ENCODE assay signal across 8 cellular contexts in the genomic region with DNA sequence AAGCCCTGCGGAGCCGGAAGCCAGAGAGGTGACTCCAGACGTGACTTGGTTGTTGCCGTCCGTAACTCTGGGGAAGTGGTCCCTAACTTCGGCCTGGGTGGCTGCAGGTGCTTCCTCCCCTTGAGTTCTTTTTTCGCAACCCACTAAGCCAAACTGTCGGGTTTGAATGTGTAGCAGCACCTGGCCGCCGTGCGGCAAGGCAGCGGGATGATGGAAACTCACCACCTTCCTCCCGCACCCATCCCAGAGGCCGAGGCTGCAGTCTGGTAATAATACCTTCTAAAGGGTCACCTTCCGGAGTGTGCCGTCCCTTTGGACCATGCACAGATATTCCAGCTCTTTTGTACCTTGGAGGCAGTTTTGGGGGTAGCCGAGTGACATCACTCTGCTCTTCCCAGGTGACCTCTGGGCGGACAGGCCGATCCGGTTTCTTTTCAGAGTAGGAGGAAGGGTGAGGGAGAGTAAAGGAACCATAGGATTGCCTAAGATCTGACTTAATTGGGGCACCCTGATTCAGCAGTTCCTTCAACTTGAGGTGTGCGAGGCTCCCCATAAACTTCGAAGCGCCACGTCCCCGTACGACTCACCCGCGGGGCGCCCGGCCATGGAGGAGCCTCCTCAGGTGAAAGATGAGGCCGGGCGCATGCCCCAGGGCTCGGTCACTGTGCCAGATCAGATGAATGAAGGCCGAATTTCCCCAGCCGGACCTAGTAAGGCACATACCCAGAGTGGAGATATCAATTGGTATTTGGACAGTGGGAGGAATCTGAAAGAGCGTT. TPM values are rescaled to one million over a fixed set of nuclear protein-coding genes. Genes with fewer than 3 reads are reported as not detected.
A peak's percentile ranks its signal among the peaks of the same experiment; 100 is the strongest.
DNase-seq lines count a peak whose midpoint lies in the region; ATAC-seq and TF ChIP-seq lines count a peak whose summit lies in the region.

No MANE protein-coding gene starts in this region.

- in situ Hi-C loops in HAP-1 (cut with MboI; ENCODE audit: low sequenced_read_pairs) = no loop called here

- TF ChIP-seq CTCF in GM12865 (IDR thresholded peaks at IDR 0.05; ENCODE audit: insufficient read depth, low read depth, low read length, missing control alignments) = no peak
- TF ChIP-seq CTCF in upper lobe of left lung (IDR thresholded peaks at IDR 0.05) = no peak

- WGBS in upper lobe of left lung, 2 donors = 13 to 18% methylated on average over 28 to 31 of the region's 36 CpGs

- peaks cover 19% of the 10 kb centered on the region for H3K4me1 ChIP-seq in HAP-1
- peaks cover 9% of the 10 kb centered on the region for H3K4me1 ChIP-seq in iPS-18a (ENCODE audit: control insufficient read depth, low read depth, low read length)
- H3K4me1 ChIP-seq in upper lobe of left lung = peaks cover 0 to 4% (median 1%) of the 10 kb centered on the region in 4 donors

- TF ChIP-seq POLR2A in upper lobe of left lung (IDR thresholded peaks at IDR 0.05) = no peak

- H3K9me3 ChIP-seq in HAP-1 = no peaks in the 10 kb centered on the region
- no peaks in the 10 kb centered on the region for H3K9me3 ChIP-seq in iPS-18a (ENCODE audit: control insufficient read depth, low read depth, low read length)
- H3K9me3 ChIP-seq in upper lobe of left lung = no peaks in the 10 kb centered on the region

- peaks cover 55% of the 10 kb centered on the region for H3K27me3 Mint-ChIP-seq in activated naive CD8-positive, alpha-beta T cell treated with anti-CD3 and anti-CD28 coated beads, Interleukin-2, amount 10 ng/mL, durations not matched to agents 7 days and 5 days

- H3K4me3 ChIP-seq in GM12865 (ENCODE audit: low read depth, low read length) (peak overlapping the region; percentile 80), HAP-1 (peak overlapping the region; percentile 52), iPS-18a (ENCODE audit: low read length) (peak overlapping the region; percentile 86), upper lobe of left lung (peak overlapping the region; percentile 8 to 62 (median 52))

- H3K27ac ChIP-seq in iPS-18a (ENCODE audit: low read length) = no peak overlapping the region
- H3K27ac ChIP-seq in upper lobe of left lung = peak overlapping the region; percentile 56 to 82 (median 72)

- no peaks in the 10 kb centered on the region for H3K36me3 Mint-ChIP-seq in activated naive CD8-positive, alpha-beta T cell treated with anti-CD3 and anti-CD28 coated beads, Interleukin-2, amount 10 ng/mL, durations not matched to agents 7 days and 5 days

- TF ChIP-seq EP300 in upper lobe of left lung (IDR thresholded peaks at IDR 0.05) = no peak

- H3K9ac ChIP-seq in iPS-18a (ENCODE audit: low read length) = peak overlapping the region; percentile 44

- H3K9me3 Mint-ChIP-seq in activated naive CD8-positive, alpha-beta T cell treated with anti-CD3 and anti-CD28 coated beads, Interleukin-2, amount 10 ng/mL, durations not matched to agents 7 days and 5 days = no peaks in the 10 kb centered on the region

- no peaks in the 10 kb centered on the region for H3K4me1 Mint-ChIP-seq in activated naive CD8-positive, alpha-beta T cell treated with anti-CD3 and anti-CD28 coated beads, Interleukin-2, amount 10 ng/mL, durations not matched to agents 7 days and 5 days

- peak overlapping the region; percentile 27 for H3K4me3 Mint-ChIP-seq in activated naive CD8-positive, alpha-beta T cell treated with anti-CD3 and anti-CD28 coated beads, Interleukin-2, amount 10 ng/mL, durations not matched to agents 7 days and 5 days

- H3K27me3 ChIP-seq in HAP-1 (ENCODE audit: low read depth) (peaks cover 2% of the 10 kb centered on the region; the same call in 1 of the 2 replicates), iPS-18a (ENCODE audit: control insufficient read depth, insufficient read depth, low read length) (peaks cover 34% of the 10 kb centered on the region), upper lobe of left lung (peaks cover 0 to 9% (median 0%) of the 10 kb centered on the region in 4 donors)

- POLR2A ChIA-PET in activated naive CD8-positive, alpha-beta T cell treated with anti-CD3 and anti-CD28 coated beads, Interleukin-2, amount 10 ng/mL, durations not matched to agents 7 days and 5 days (lab: Charles Lee) = no interaction called here

- H3K27ac Mint-ChIP-seq in activated naive CD8-positive, alpha-beta T cell treated with anti-CD3 and anti-CD28 coated beads, Interleukin-2, amount 10 ng/mL, durations not matched to agents 7 days and 5 days = no peak overlapping the region

- ATAC-seq in activated naive CD8-positive, alpha-beta T cell treated with anti-CD3 and anti-CD28 coated beads, Interleukin-2, amount 10 ng/mL, durations not matched to agents 7 days and 5 days (ENCODE audit: low read depth) = no peak
- peak in 1 of 2 donors; percentile 27 for ATAC-seq in upper lobe of left lung (ENCODE audit: low FRiP score in 2 of 2)
- ATAC-seq in HG03469 (IDR thresholded peaks at IDR 0.05; ENCODE audit: unreplicated experiment) = no peak
- ATAC-seq in HG03097 (IDR thresholded peaks at IDR 0.05; ENCODE audit: low FRiP score, unreplicated experiment) = no peak

- H3K36me3 ChIP-seq in HAP-1 (replicated peaks) = no peaks in the 10 kb centered on the region
- H3K36me3 ChIP-seq in iPS-18a (ENCODE audit: control insufficient read depth, low read depth, low read length) = no peaks in the 10 kb centered on the region
- H3K36me3 ChIP-seq in upper lobe of left lung = no peaks in the 10 kb centered on the region

- peak; percentile 83 for DNase-seq in GM12865 (ENCODE audit: low read depth)
- DNase-seq in HAP-1 (ENCODE audit: low spot score in 2 of 2) = peak in 1 of 2 experiments; percentile 33
- peak; percentile 24 for DNase-seq in activated naive CD8-positive, alpha-beta T cell treated with anti-CD3 and anti-CD28 coated beads, Interleukin-2, amount 10 ng/mL, durations not matched to agents 7 days and 5 days
- DNase-seq in upper lobe of left lung = peak in 1 of 2 donors; percentile 72
- no peak for DNase-seq in GDM1 (lab: John Stamatoyannopoulos, UW)

RNA-seq across cellular contexts. Expression of a gene that starts 1.0 kb away (rescaled TPM):
- not detected for total RNA-seq in activated naive CD8-positive, alpha-beta T cell treated with anti-CD3 and anti-CD28 coated beads, Interleukin-2, amount 10 ng/mL, durations not matched to agents 7 days and 5 days
- 10 to 100 TPM in 4 of 6 donors, 1 to 10 TPM in 2; 6.4 to 25.2 (median 10.5) TPM for total RNA-seq in upper lobe of left lung

Comparison
In these comparisons a context has a peak if more than half of its experiments do, and no peak if none do; other contexts are left out.
1. RNA of a gene that starts 1.0 kb away (total RNA-seq): 6.4 to 25.2 TPM in upper lobe of left lung; not detected in activated naive CD8-positive, alpha-beta T cell treated with anti-CD3 and anti-CD28 coated beads, Interleukin-2, amount 10 ng/mL, durations not matched to agents 7 days and 5 days; every median in the first group is over 4 times any median in the second.
2. Peak in every context shown above with its lines, with median percentiles within 50 percentile points of each other: H3K4me3 ChIP-seq.